Comparison of ENCODE assay signal across 37 cellular contexts in the genomic region with DNA sequence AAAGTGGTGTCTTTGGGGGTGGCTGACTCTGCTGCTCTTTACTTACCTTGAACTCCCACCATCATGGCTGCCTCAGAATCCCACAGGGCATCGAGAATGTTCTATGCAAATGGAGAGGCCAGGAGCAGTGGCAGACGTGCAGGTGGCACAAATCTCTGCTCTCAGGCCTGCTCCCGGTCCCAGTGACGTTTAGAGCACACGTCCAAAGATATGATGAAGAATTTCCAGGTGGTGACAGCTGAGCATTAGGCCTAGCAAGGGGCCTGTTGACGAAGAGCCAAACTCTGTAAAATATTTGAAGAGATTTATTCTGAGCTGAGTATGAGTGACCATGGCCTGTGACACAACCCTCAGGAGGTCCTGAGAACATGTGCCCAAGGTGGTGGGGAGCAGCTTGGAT. TPM values are rescaled to one million over a fixed set of nuclear protein-coding genes. Genes with fewer than 3 reads are reported as not detected.
"Had no signal": no experiment of that assay in that cellular context is flagged by ENCODE, and none has a peak within 500 bp of the region (broad histone marks: within the 10 kb centered on the region; RNA-seq: fewer than 3 reads in every experiment).

No MANE protein-coding gene starts in this region.

- H3K9me3 ChIP-seq: adrenal gland, body of pancreas, esophagus muscularis mucosa, gastroesophageal sphincter, heart right ventricle had no signal

- H3K4me1 Mint-ChIP-seq: activated CD4-positive, alpha-beta T cell treated with anti-CD3 and anti-CD28 coated beads for 36 hours; activated CD4-positive, alpha-beta T cell treated with anti-CD3 and anti-CD28 coated beads, Interleukin-2, amount 10 ng/mL, durations not matched to agents 24 days and 14 days; activated CD8-positive, alpha-beta memory T cell treated with anti-CD3 and anti-CD28 coated beads, Interleukin-2, amount 10 ng/mL, durations not matched to agents 7 days and 5 days; activated naive CD4-positive, alpha-beta T cell treated with anti-CD3 and anti-CD28 coated beads, Interleukin-2, amount 50 U/mL, for 24 hours; activated naive CD8-positive, alpha-beta T cell treated with anti-CD3 and anti-CD28 coated beads for 36 hours; activated naive CD8-positive, alpha-beta T cell treated with anti-CD3 and anti-CD28 coated beads, Interleukin-2, amount 50 U/mL, for 24 hours had no signal

- H3K36me3 ChIP-seq: adrenal gland, esophagus muscularis mucosa, gastroesophageal sphincter, heart right ventricle had no signal

- H3K27me3 ChIP-seq: adrenal gland, body of pancreas had no signal

- H3K4me1 ChIP-seq: adrenal gland, body of pancreas, esophagus muscularis mucosa, gastroesophageal sphincter, heart right ventricle had no signal

- H3K27ac ChIP-seq: adrenal gland, body of pancreas, dorsolateral prefrontal cortex, esophagus muscularis mucosa, gastroesophageal sphincter, heart right ventricle had no signal

- H3K4me3 ChIP-seq: adrenal gland, body of pancreas, dorsolateral prefrontal cortex, esophagus muscularis mucosa, gastroesophageal sphincter, heart right ventricle had no signal

- H3K36me3 Mint-ChIP-seq: activated CD4-positive, alpha-beta memory T cell treated with anti-CD3 and anti-CD28 coated beads for 36 hours; activated CD8-positive, alpha-beta memory T cell treated with anti-CD3 and anti-CD28 coated beads, Interleukin-2, amount 10 ng/mL, durations not matched to agents 7 days and 5 days; activated naive CD4-positive, alpha-beta T cell treated with anti-CD3 and anti-CD28 coated beads, Interleukin-2, amount 50 U/mL, for 24 hours; activated naive CD8-positive, alpha-beta T cell treated with anti-CD3 and anti-CD28 coated beads for 36 hours had no signal

- H3K27me3 Mint-ChIP-seq: activated CD4-positive, alpha-beta T cell treated with anti-CD3 and anti-CD28 coated beads for 36 hours; activated CD4-positive, alpha-beta T cell treated with anti-CD3 and anti-CD28 coated beads, Interleukin-2, amount 10 ng/mL, durations not matched to agents 24 days and 14 days; activated naive CD4-positive, alpha-beta T cell treated with anti-CD3 and anti-CD28 coated beads, Interleukin-2, amount 50 U/mL, for 24 hours; dendritic cell treated with granulocyte-macrophage colony-stimulating factor and Interleukin-4, amounts not matched to agents 40 ng/mL and 50 ng/mL, for 4 days had no signal

- H3K27ac Mint-ChIP-seq: activated CD4-positive, alpha-beta memory T cell treated with anti-CD3 and anti-CD28 coated beads for 36 hours; activated CD4-positive, alpha-beta T cell treated with anti-CD3 and anti-CD28 coated beads for 36 hours; activated CD4-positive, alpha-beta T cell treated with anti-CD3 and anti-CD28 coated beads, Interleukin-2, amount 10 ng/mL, durations not matched to agents 24 days and 14 days; activated CD8-positive, alpha-beta memory T cell treated with anti-CD3 and anti-CD28 coated beads, Interleukin-2, amount 10 ng/mL, durations not matched to agents 7 days and 5 days; activated CD8-positive, alpha-beta T cell treated with anti-CD3 and anti-CD28 coated beads, Interleukin-2, amount 10 ng/mL, durations not matched to agents 7 days and 5 days; activated naive CD4-positive, alpha-beta T cell treated with anti-CD3 and anti-CD28 coated beads for 36 hours; activated naive CD4-positive, alpha-beta T cell treated with anti-CD3 and anti-CD28 coated beads, Interleukin-2, amount 50 U/mL, for 24 hours; activated naive CD8-positive, alpha-beta T cell treated with anti-CD3 and anti-CD28 coated beads for 36 hours; activated naive CD8-positive, alpha-beta T cell treated with anti-CD3 and anti-CD28 coated beads, Interleukin-2, amount 50 U/mL, for 24 hours; activated T-helper 1 cell treated with anti-CD3 and anti-CD28 coated beads, Interleukin-12 subunit alpha, Interleukin-12 subunit beta, Interleukin-2, Interleukin-4 antibody, amounts not matched to agents 30 ng/mL and 10 ng/mL and 1 ng/mL, durations not matched to agents 14 hours and 24 hours and 36 hours; activated T-helper 2 cell treated with anti-CD3 and anti-CD28 coated beads, Interferon-gamma antibody, Interleukin-2, Interleukin-4, amounts not matched to agents 10 μg/mL and 5 μg/mL and 100 μg/mL, durations not matched to agents 14 hours and 24 hours and 36 hours; dendritic cell treated with granulocyte-macrophage colony-stimulating factor and Interleukin-4, amounts not matched to agents 40 ng/mL and 50 ng/mL, for 4 days had no signal

- DNase-seq: activated CD4-positive, alpha-beta memory T cell treated with anti-CD3 and anti-CD28 coated beads for 36 hours; activated CD4-positive, alpha-beta T cell treated with anti-CD3 and anti-CD28 coated beads for 36 hours; activated CD4-positive, alpha-beta T cell treated with anti-CD3 and anti-CD28 coated beads, Interleukin-2, amount 10 ng/mL, durations not matched to agents 24 days and 14 days; activated CD4-positive, CD25-positive, alpha-beta regulatory T cell; activated CD4-positive, CD25-positive, alpha-beta regulatory T cell treated with anti-CD3 and anti-CD28 coated beads, Interleukin-2, amount 50 U/mL, for 72 hours; activated CD8-positive, alpha-beta memory T cell treated with anti-CD3 and anti-CD28 coated beads, Interleukin-2, amount 10 ng/mL, durations not matched to agents 7 days and 5 days; activated CD8-positive, alpha-beta memory T cell treated with anti-CD3 and anti-CD28 coated beads, Interleukin-2, amount 50 U/mL, for 4 hours; activated CD8-positive, alpha-beta T cell treated with anti-CD3 and anti-CD28 coated beads, Interleukin-2, amount 10 ng/mL, durations not matched to agents 7 days and 5 days; activated effector memory CD4-positive, alpha-beta T cell treated with anti-CD3 and anti-CD28 coated beads, Interleukin-2, amount 50 U/mL, for 16 hours; activated naive CD4-positive, alpha-beta T cell treated with anti-CD3 and anti-CD28 coated beads for 36 hours; activated naive CD8-positive, alpha-beta T cell treated with anti-CD3 and anti-CD28 coated beads for 36 hours; activated naive CD8-positive, alpha-beta T cell treated with anti-CD3 and anti-CD28 coated beads, Interleukin-2, amount 50 U/mL, for 24 hours; activated T-cell treated with anti-CD3 and anti-CD28 coated beads, Interleukin-2, amount 50 U/mL, for 1 hour; activated T-cell treated with anti-CD3 and anti-CD28 coated beads, Interleukin-2, amount 50 U/mL, for 48 hours; adrenal gland; amygdala; aorta; body of pancreas; caudate nucleus; dorsolateral prefrontal cortex; effector memory CD4-positive, alpha-beta T cell; erythroblast; foreskin melanocyte; heart right ventricle; T-helper 2 cell had no signal

- H3K9me3 Mint-ChIP-seq: activated CD4-positive, alpha-beta memory T cell treated with anti-CD3 and anti-CD28 coated beads for 36 hours; activated CD4-positive, alpha-beta T cell treated with anti-CD3 and anti-CD28 coated beads, Interleukin-2, amount 10 ng/mL, durations not matched to agents 24 days and 14 days; activated naive CD4-positive, alpha-beta T cell treated with anti-CD3 and anti-CD28 coated beads for 36 hours; activated naive CD4-positive, alpha-beta T cell treated with anti-CD3 and anti-CD28 coated beads, Interleukin-2, amount 50 U/mL, for 24 hours; activated naive CD8-positive, alpha-beta T cell treated with anti-CD3 and anti-CD28 coated beads for 36 hours; activated naive CD8-positive, alpha-beta T cell treated with anti-CD3 and anti-CD28 coated beads, Interleukin-2, amount 50 U/mL, for 24 hours; activated T-helper 1 cell treated with anti-CD3 and anti-CD28 coated beads, Interleukin-12 subunit alpha, Interleukin-12 subunit beta, Interleukin-2, Interleukin-4 antibody, amounts not matched to agents 30 ng/mL and 10 ng/mL and 1 ng/mL, durations not matched to agents 14 hours and 24 hours and 36 hours; activated T-helper 2 cell treated with anti-CD3 and anti-CD28 coated beads, Interferon-gamma antibody, Interleukin-2, Interleukin-4, amounts not matched to agents 10 μg/mL and 5 μg/mL and 100 μg/mL, durations not matched to agents 14 hours and 24 hours and 36 hours; dendritic cell treated with granulocyte-macrophage colony-stimulating factor and Interleukin-4, amounts not matched to agents 40 ng/mL and 50 ng/mL, for 4 days had no signal

- H3K4me3 Mint-ChIP-seq: activated CD4-positive, alpha-beta memory T cell treated with anti-CD3 and anti-CD28 coated beads for 36 hours; activated CD4-positive, alpha-beta T cell treated with anti-CD3 and anti-CD28 coated beads for 36 hours; activated CD4-positive, alpha-beta T cell treated with anti-CD3 and anti-CD28 coated beads, Interleukin-2, amount 10 ng/mL, durations not matched to agents 24 days and 14 days; activated CD8-positive, alpha-beta memory T cell treated with anti-CD3 and anti-CD28 coated beads, Interleukin-2, amount 10 ng/mL, durations not matched to agents 7 days and 5 days; activated CD8-positive, alpha-beta T cell treated with anti-CD3 and anti-CD28 coated beads, Interleukin-2, amount 10 ng/mL, durations not matched to agents 7 days and 5 days; activated naive CD4-positive, alpha-beta T cell treated with anti-CD3 and anti-CD28 coated beads for 36 hours; activated naive CD4-positive, alpha-beta T cell treated with anti-CD3 and anti-CD28 coated beads, Interleukin-2, amount 50 U/mL, for 24 hours; activated naive CD8-positive, alpha-beta T cell treated with anti-CD3 and anti-CD28 coated beads for 36 hours; activated naive CD8-positive, alpha-beta T cell treated with anti-CD3 and anti-CD28 coated beads, Interleukin-2, amount 50 U/mL, for 24 hours; activated T-helper 1 cell treated with anti-CD3 and anti-CD28 coated beads, Interleukin-12 subunit alpha, Interleukin-12 subunit beta, Interleukin-2, Interleukin-4 antibody, amounts not matched to agents 30 ng/mL and 10 ng/mL and 1 ng/mL, durations not matched to agents 14 hours and 24 hours and 36 hours; dendritic cell treated with granulocyte-macrophage colony-stimulating factor and Interleukin-4, amounts not matched to agents 40 ng/mL and 50 ng/mL, for 4 days had no signal

RNA-seq across cellular contexts. Expression of a gene that starts 19.0 kb away (rescaled TPM):
- total RNA-seq: activated CD4-positive, alpha-beta memory T cell treated with anti-CD3 and anti-CD28 coated beads for 36 hours; activated CD4-positive, alpha-beta T cell treated with anti-CD3 and anti-CD28 coated beads for 36 hours; activated CD4-positive, alpha-beta T cell treated with anti-CD3 and anti-CD28 coated beads, Interleukin-2, amount 10 ng/mL, durations not matched to agents 24 days and 14 days; activated CD8-positive, alpha-beta memory T cell treated with anti-CD3 and anti-CD28 coated beads for 36 hours; activated CD8-positive, alpha-beta memory T cell treated with anti-CD3 and anti-CD28 coated beads, Interleukin-2, amount 10 ng/mL, durations not matched to agents 7 days and 5 days; activated CD8-positive, alpha-beta T cell treated with anti-CD3 and anti-CD28 coated beads, Interleukin-2, amount 10 ng/mL, durations not matched to agents 7 days and 5 days; activated naive CD4-positive, alpha-beta T cell treated with anti-CD3 and anti-CD28 coated beads for 36 hours; activated naive CD8-positive, alpha-beta T cell treated with anti-CD3 and anti-CD28 coated beads for 36 hours; activated T-helper 1 cell treated with anti-CD3 and anti-CD28 coated beads, Interleukin-12 subunit alpha, Interleukin-12 subunit beta, Interleukin-2, Interleukin-4 antibody, amounts not matched to agents 30 ng/mL and 10 ng/mL and 1 ng/mL, durations not matched to agents 14 hours and 24 hours and 36 hours; activated T-helper 2 cell treated with anti-CD3 and anti-CD28 coated beads, Interferon-gamma antibody, Interleukin-2, Interleukin-4, amounts not matched to agents 10 μg/mL and 5 μg/mL and 100 μg/mL, durations not matched to agents 14 hours and 24 hours and 36 hours; adrenal gland; aorta; body of pancreas; chondrocyte; esophagus muscularis mucosa; fibroblast of lung; fibroblast of villous mesenchyme; gastroesophageal sphincter; glomerular endothelial cell; heart right ventricle; T-helper 1 cell treated with Interleukin-12 subunit alpha and Interleukin-12 subunit beta and Interleukin-4 antibody, amounts not matched to agents 30 ng/mL and 1 ng/mL, for 36 hours had no signal
- polyA plus RNA-seq: adrenal gland, aorta, fibroblast of lung, heart right ventricle had no signal

RNA-seq across cellular contexts. Expression of a gene that starts 52.7 kb away (rescaled TPM):
- total RNA-seq: activated CD4-positive, alpha-beta memory T cell treated with anti-CD3 and anti-CD28 coated beads for 36 hours; activated CD4-positive, alpha-beta T cell treated with anti-CD3 and anti-CD28 coated beads for 36 hours; activated CD4-positive, alpha-beta T cell treated with anti-CD3 and anti-CD28 coated beads, Interleukin-2, amount 10 ng/mL, durations not matched to agents 24 days and 14 days; activated CD8-positive, alpha-beta memory T cell treated with anti-CD3 and anti-CD28 coated beads for 36 hours; activated CD8-positive, alpha-beta memory T cell treated with anti-CD3 and anti-CD28 coated beads, Interleukin-2, amount 10 ng/mL, durations not matched to agents 7 days and 5 days; activated CD8-positive, alpha-beta T cell treated with anti-CD3 and anti-CD28 coated beads, Interleukin-2, amount 10 ng/mL, durations not matched to agents 7 days and 5 days; activated naive CD4-positive, alpha-beta T cell treated with anti-CD3 and anti-CD28 coated beads for 36 hours; activated naive CD8-positive, alpha-beta T cell treated with anti-CD3 and anti-CD28 coated beads for 36 hours; activated T-helper 1 cell treated with anti-CD3 and anti-CD28 coated beads, Interleukin-12 subunit alpha, Interleukin-12 subunit beta, Interleukin-2, Interleukin-4 antibody, amounts not matched to agents 30 ng/mL and 10 ng/mL and 1 ng/mL, durations not matched to agents 14 hours and 24 hours and 36 hours; activated T-helper 2 cell treated with anti-CD3 and anti-CD28 coated beads, Interferon-gamma antibody, Interleukin-2, Interleukin-4, amounts not matched to agents 10 μg/mL and 5 μg/mL and 100 μg/mL, durations not matched to agents 14 hours and 24 hours and 36 hours; adrenal gland; aorta; body of pancreas; chondrocyte; esophagus muscularis mucosa; fibroblast of lung; fibroblast of villous mesenchyme; gastroesophageal sphincter; glomerular endothelial cell; heart right ventricle; T-helper 1 cell treated with Interleukin-12 subunit alpha and Interleukin-12 subunit beta and Interleukin-4 antibody, amounts not matched to agents 30 ng/mL and 1 ng/mL, for 36 hours had no signal
- polyA plus RNA-seq: adrenal gland, aorta, fibroblast of lung, heart right ventricle had no signal
